In the genomic region with DNA sequence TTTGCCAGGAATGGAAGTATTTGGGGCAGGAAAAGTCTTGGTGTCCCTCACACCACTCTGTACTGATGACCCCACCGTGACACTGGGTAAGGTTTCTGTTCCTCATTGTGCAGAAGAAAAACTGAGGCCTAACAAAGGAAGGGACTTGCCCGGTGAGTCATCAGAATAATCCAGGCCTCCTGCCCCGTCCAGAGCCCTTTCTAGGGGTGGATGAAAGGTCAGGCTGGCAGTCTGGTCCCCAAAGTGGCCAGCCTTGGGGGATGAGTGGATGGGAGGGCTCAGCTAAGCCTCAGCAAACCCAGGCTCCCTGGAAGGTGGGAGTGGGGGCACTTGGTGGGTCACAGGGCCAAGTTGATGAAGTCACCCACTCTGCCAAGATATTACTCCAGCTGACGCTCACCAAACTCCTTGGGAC, we compare ENCODE assay signal across 8 cellular contexts. TPM values are rescaled to one million over a fixed set of nuclear protein-coding genes. Genes with fewer than 3 reads are reported as not detected.
DNase-seq lines count a peak whose midpoint lies in the region; ATAC-seq and TF ChIP-seq lines count a peak whose summit lies in the region.

No MANE protein-coding gene starts in this region.

- H3K4me1 Mint-ChIP-seq in CD4-positive, alpha-beta memory T cell = peaks cover 12 to 49% (median 23%) of the 10 kb centered on the region in 4 donors

- TF ChIP-seq CTCF in right lobe of liver (IDR thresholded peaks at IDR 0.05) (no peak), coronary artery (IDR thresholded peaks at IDR 0.05) (no peak)

- WGBS in right lobe of liver (ENCODE audit: insufficient coverage, low coverage, low lambda C conversion rate, missing lambda C conversion rate) = 29% methylated on average over 3 of the region's 4 CpGs

- no peaks in the 10 kb centered on the region for H3K27me3 Mint-ChIP-seq in CD4-positive, alpha-beta memory T cell

- TF ChIP-seq POLR2A in GM18951 (IDR thresholded peaks at IDR 0.05; ENCODE audit: extremely low read depth, insufficient read depth, insufficient read length) = peak; percentile 22
- TF ChIP-seq POLR2A in right lobe of liver (IDR thresholded peaks at IDR 0.05) = no peak

- DNase-seq in SKM-1 (lab: John Stamatoyannopoulos, UW; ENCODE audit: unreplicated experiment) (peak; percentile 77), right lobe of liver (no peak), coronary artery (ENCODE audit: low spot score) (no peak), COR-L47 (lab: John Stamatoyannopoulos, UW) (no peak)
- DNase-seq in CD4-positive, alpha-beta memory T cell = no peak

- H3K27ac ChIP-seq in ACC112 (ENCODE audit: low read depth, low read length) = peak overlapping the region; percentile 19
- no peak overlapping the region for H3K27ac ChIP-seq in right lobe of liver
- peak overlapping the region in 1 of 2 donors; percentile 69 for H3K27ac ChIP-seq in coronary artery
- no peak overlapping the region for H3K27ac ChIP-seq in CD4-positive, alpha-beta memory T cell (ENCODE audit: low read depth, low read length)

- H3K79me2 ChIP-seq in ACC112 (ENCODE audit: control insufficient read depth, insufficient read depth, low read length, unreplicated experiment) = no peaks in the 10 kb centered on the region

- POLR2A ChIA-PET in CD4-positive, alpha-beta memory T cell (lab: Charles Lee; ENCODE audit: partially characterized antibody) = no interaction called here

- H3K4me3 Mint-ChIP-seq in CD4-positive, alpha-beta memory T cell = no peak overlapping the region

- peak; percentile 77 for ATAC-seq in HG03064 (IDR thresholded peaks at IDR 0.05; ENCODE audit: low read depth, unreplicated experiment)
- peak; percentile 36 to 83 (median 58) for ATAC-seq in right lobe of liver

- no peaks in the 10 kb centered on the region for H3K9me3 ChIP-seq in right lobe of liver
- no peaks in the 10 kb centered on the region for H3K9me3 ChIP-seq in CD4-positive, alpha-beta memory T cell (ENCODE audit: control insufficient read depth in 1 of 2, low read length in 2 of 2)

- no peak overlapping the region for H2AFZ ChIP-seq in ACC112 (ENCODE audit: low read length, unreplicated experiment)

- H3K9me3 Mint-ChIP-seq in CD4-positive, alpha-beta memory T cell = no peaks in the 10 kb centered on the region

- in situ Hi-C loops in GM18951 (cut with MboI; ENCODE audit: low sequenced_read_pairs, unreplicated experiment) = no loop called here

- peak overlapping the region in 3 of 7 donors; percentile 31 to 74 (median 48) for H3K27ac Mint-ChIP-seq in CD4-positive, alpha-beta memory T cell

- intact Hi-C loops in right lobe of liver (cut with DNase I) = no loop called here
- intact Hi-C loops in CD4-positive, alpha-beta memory T cell (cut with micrococcal nuclease) = no loop called here

- H3K36me3 Mint-ChIP-seq in CD4-positive, alpha-beta memory T cell = peaks cover 3 to 13% of the 10 kb centered on the region in 2 donors

- CTCF ChIA-PET in CD4-positive, alpha-beta memory T cell (lab: Charles Lee; ENCODE audit: partially characterized antibody) = no interaction called here

- no peaks in the 10 kb centered on the region for H3K27me3 ChIP-seq in ACC112 (ENCODE audit: insufficient read depth, low read length)
- H3K27me3 ChIP-seq in right lobe of liver = no peaks in the 10 kb centered on the region
- no peaks in the 10 kb centered on the region for H3K27me3 ChIP-seq in CD4-positive, alpha-beta memory T cell (ENCODE audit: insufficient read depth, low read length)

- H3K4me1 ChIP-seq in ACC112 (ENCODE audit: control insufficient read depth, insufficient read depth, low read length, unreplicated experiment) (peaks cover 30% of the 10 kb centered on the region), right lobe of liver (no peaks in the 10 kb centered on the region)
- H3K4me1 ChIP-seq in CD4-positive, alpha-beta memory T cell (ENCODE audit: insufficient read depth, low read length) = peaks cover 26% of the 10 kb centered on the region

- H3K4me3 ChIP-seq in ACC112 (ENCODE audit: low read depth, low read length) (no peak overlapping the region), right lobe of liver (no peak overlapping the region), coronary artery (no peak overlapping the region)
- no peak overlapping the region for H3K4me3 ChIP-seq in CD4-positive, alpha-beta memory T cell (ENCODE audit: low read length in 2 of 2)

- no peaks in the 10 kb centered on the region for H3K36me3 ChIP-seq in ACC112 (ENCODE audit: insufficient read depth, low read length)
- no peaks in the 10 kb centered on the region for H3K36me3 ChIP-seq in right lobe of liver
- no peaks in the 10 kb centered on the region for H3K36me3 ChIP-seq in CD4-positive, alpha-beta memory T cell (ENCODE audit: insufficient read depth, low read length)

RNA-seq across cellular contexts. Expression of a gene that starts 2.3 kb away (rescaled TPM):
- 10 to 100 TPM in 2 of 6 experiments, 1 to 10 TPM in 4; 1.6 to 11.2 (median 8.1) TPM for total RNA-seq in right lobe of liver
- 10 to 100 TPM; 45.1 to 49.8 TPM for total RNA-seq in CD4-positive, alpha-beta memory T cell
- polyA plus RNA-seq in CD4-positive, alpha-beta memory T cell = 1 to 10 TPM in 1 of 2 donors, under 1 TPM in 1; 0.02 to 1.2 TPM

RNA-seq across cellular contexts. Expression of a gene that starts 26.2 kb away (rescaled TPM):
- 100 to 1,000 TPM in 4 of 6 experiments, 10 to 100 TPM in 2; 75.1 to 320 (median 178) TPM for total RNA-seq in right lobe of liver
- 10 to 100 TPM; 29.4 to 35.1 TPM for total RNA-seq in CD4-positive, alpha-beta memory T cell
- 1 to 10 TPM; 4.9 to 9.7 TPM for polyA plus RNA-seq in CD4-positive, alpha-beta memory T cell

RNA-seq across cellular contexts. Expression of a gene that starts 35.3 kb away (rescaled TPM):
- 10 to 100 TPM; 14.1 to 25.2 (median 20.7) TPM for total RNA-seq in right lobe of liver
- 100 to 1,000 TPM; 149 to 150 TPM for total RNA-seq in CD4-positive, alpha-beta memory T cell
- 100 to 1,000 TPM in 1 of 2 donors, 10 to 100 TPM in 1; 62.3 to 143 TPM for polyA plus RNA-seq in CD4-positive, alpha-beta memory T cell

Comparison
In these comparisons a context has a peak if more than half of its experiments do, and no peak if none do; other contexts are left out.
1. RNA of a gene that starts 35.3 kb away (total RNA-seq): 149 to 150 TPM in CD4-positive, alpha-beta memory T cell; 14.1 to 25.2 TPM in right lobe of liver; every median in the first group is over 4 times any median in the second.